In the genomic region with DNA sequence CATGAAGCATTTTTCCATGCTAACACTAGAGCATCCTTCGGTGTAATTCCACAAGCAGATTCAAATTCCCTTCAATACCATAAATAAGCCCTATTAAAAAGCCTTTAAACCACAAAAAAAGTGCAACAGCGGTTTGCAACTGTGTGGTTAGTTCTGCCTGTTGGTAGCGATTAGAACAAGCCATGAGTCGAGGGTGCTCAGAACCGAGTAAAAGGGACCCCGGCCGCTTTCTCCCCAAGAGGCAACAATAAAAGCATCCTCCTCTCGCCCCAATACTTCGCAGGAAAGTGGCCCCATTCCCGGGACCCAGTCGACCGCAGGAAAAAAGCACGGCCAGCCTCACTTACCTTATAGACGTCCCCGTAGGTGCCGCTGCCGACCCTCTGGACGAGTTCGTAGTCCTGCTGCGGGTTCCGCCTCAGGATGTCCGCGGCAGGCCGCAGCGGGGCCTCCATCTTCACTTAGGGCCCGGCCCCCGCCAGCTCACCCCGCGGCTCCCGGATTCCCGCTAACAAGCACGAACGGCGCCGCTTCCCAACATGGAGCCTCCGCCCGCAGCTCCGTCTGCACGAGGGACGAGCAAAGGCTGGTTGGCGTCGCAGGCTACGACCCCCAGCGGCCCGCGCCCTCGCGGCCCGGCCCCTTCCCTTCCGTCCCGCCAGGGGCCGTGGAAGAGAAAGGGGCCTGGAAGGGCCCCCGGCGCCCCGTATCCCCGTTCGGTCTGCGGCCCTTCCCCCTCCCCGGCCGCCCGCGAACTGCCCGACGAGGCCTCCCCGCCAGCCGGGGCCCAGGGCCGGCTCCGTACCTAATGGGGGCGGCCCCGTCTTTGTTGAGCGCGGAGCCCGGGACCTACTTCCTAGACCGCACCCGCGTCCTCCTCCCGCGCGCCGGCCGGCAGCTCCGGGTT, we compare ENCODE assay signal across 8 cellular contexts. TPM values are rescaled to one million over a fixed set of nuclear protein-coding genes. Genes with fewer than 3 reads are reported as not detected.
A peak's percentile ranks its signal among the peaks of the same experiment; 100 is the strongest.
DNase-seq lines count a peak whose midpoint lies in the region; ATAC-seq and TF ChIP-seq lines count a peak whose summit lies in the region.

No MANE protein-coding gene starts in this region.

- 1 to 10% methylated on average over 2 to 16 of the region's 82 CpGs for WGBS in gastroesophageal sphincter (ENCODE audit: low coverage in 1 of 2), 2 donors

- peak overlapping the region; percentile 70 to 98 (median 96) for H3K27ac ChIP-seq in gastroesophageal sphincter

- ATAC-seq in GM18508 (IDR thresholded peaks at IDR 0.05; ENCODE audit: insufficient read depth, unreplicated experiment) = peak; percentile 19
- peak; percentile 15 for ATAC-seq in HG02981 (IDR thresholded peaks at IDR 0.05; ENCODE audit: unreplicated experiment)
- peak; percentile 75 for ATAC-seq in gastroesophageal sphincter

- H3K36me3 ChIP-seq in gastroesophageal sphincter (no peaks in the 10 kb centered on the region), neuron (ENCODE audit: insufficient read depth, low read length) (peaks cover 9% of the 10 kb centered on the region)

- TF ChIP-seq POLR2A in gastroesophageal sphincter (IDR thresholded peaks at IDR 0.05) = no peak

- TF ChIP-seq EP300 in gastroesophageal sphincter (IDR thresholded peaks at IDR 0.05) = no peak

- TF ChIP-seq CTCF in AG10803 (conservative IDR thresholded peaks at IDR 0.05; ENCODE audit: low read length) (no peak), gastroesophageal sphincter (IDR thresholded peaks at IDR 0.05) (no peak)

- H3K9me3 ChIP-seq in gastroesophageal sphincter = no peaks in the 10 kb centered on the region
- peaks cover under 1% of the 10 kb centered on the region for H3K9me3 ChIP-seq in neuron (ENCODE audit: low read length)

- peak overlapping the region; percentile 75 for H3K4me3 ChIP-seq in AG10803 (ENCODE audit: low read length)
- peak overlapping the region; percentile 62 to 86 for H3K4me3 ChIP-seq in gastroesophageal sphincter
- H3K4me3 ChIP-seq in neuron (ENCODE audit: low read length) = peak overlapping the region; percentile 98

- H2AFZ ChIP-seq in neuron (ENCODE audit: low read depth, low read length) = peak overlapping the region; percentile 83

- DNase-seq in AG10803 (ENCODE audit: low read depth) (peak; percentile 31), NCI-H226 (peak; percentile 14), activated gamma-delta T cell treated with Interleukin-2 at 50 U/mL for 16 hours (peak; percentile 16), dedifferentiated amniotic fluid mesenchymal stem cell (ENCODE audit: extremely low spot score) (no peak)

- H3K4me1 ChIP-seq in gastroesophageal sphincter (peaks cover 0 to 50% (median 33%) of the 10 kb centered on the region in 3 donors), neuron (ENCODE audit: insufficient read depth, low read length) (peaks cover 24% of the 10 kb centered on the region)

- H3K27me3 ChIP-seq in gastroesophageal sphincter = no peaks in the 10 kb centered on the region
- H3K27me3 ChIP-seq in neuron (ENCODE audit: insufficient read depth, low read length) = no peaks in the 10 kb centered on the region

RNA-seq across cellular contexts. Expression of gene MAP4K5, which starts 0.5 kb away (rescaled TPM):
- total RNA-seq in gastroesophageal sphincter = 100 to 1,000 TPM in 2 of 4 donors, 10 to 100 TPM in 2; 81.5 to 138 (median 107) TPM

RNA-seq across cellular contexts. Expression of gene ATL1, which starts 28.1 kb away (rescaled TPM):
- 10 to 100 TPM; 17.2 to 22.3 (median 21.6) TPM for total RNA-seq in gastroesophageal sphincter

Comparison
In these comparisons a context has a peak if more than half of its experiments do, and no peak if none do; other contexts are left out.
1. ATAC-seq: peak in every context shown above with its lines; median percentile 75 in gastroesophageal sphincter; 19 in GM18508; 15 in HG02981.